ENCODE assay signal across 5 cellular contexts in the genomic region with DNA sequence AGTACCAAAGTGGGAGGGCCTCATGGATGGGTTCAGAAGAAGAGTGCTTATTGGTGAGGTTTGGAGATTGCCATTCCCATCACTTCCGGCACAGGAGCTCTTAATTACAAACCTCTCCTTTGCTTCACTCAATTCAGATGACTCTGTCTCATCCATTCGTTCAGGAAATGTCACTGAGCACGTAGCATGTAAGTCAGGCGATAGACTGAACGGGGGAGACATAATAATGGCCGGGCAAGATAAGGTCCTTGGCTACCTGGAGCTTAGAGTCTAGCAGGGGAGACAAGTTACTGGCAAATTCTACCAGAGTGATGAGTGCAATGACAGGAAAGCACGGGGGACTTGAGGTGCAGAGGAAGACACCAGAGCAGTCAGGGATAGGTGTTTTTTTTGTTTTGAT. TPM values are rescaled to one million over a fixed set of nuclear protein-coding genes. Genes with fewer than 3 reads are reported as not detected.
"Had no signal": no experiment of that assay in that cellular context is flagged by ENCODE, and none has a peak within 500 bp of the region (broad histone marks: within the 10 kb centered on the region; RNA-seq: fewer than 3 reads in every experiment).

No MANE protein-coding gene starts in this region.

RNA-seq across cellular contexts. Expression of a gene that starts 11.0 kb away (rescaled TPM):
- total RNA-seq: HepG2, HT-29, HT1080, IMR-90 had no signal
- polyA plus RNA-seq: HepG2, IgD-negative memory B cell, IMR-90 had no signal

RNA-seq across cellular contexts. Expression of a gene that starts 29.6 kb away (rescaled TPM):
- total RNA-seq: HT-29 had no signal
